In the genomic region with DNA sequence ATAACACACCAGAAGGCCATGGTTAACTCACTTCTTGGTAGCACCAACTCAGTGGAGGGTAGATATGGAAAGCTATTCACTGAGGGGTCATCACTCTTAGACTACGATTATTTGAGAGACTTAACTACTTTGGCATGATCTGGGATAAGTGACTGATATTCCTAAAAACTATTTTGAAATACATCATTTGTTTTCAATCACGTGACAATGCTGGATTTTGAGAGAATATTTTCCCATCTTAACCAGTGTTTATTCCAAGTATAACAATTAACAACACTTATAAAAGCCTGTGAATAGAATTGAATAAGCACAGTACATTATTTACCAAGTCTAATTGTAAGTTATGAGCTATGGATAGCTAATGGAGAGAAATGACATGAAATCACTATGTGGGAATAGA, we compare ENCODE assay signal across 2 cellular contexts.
TF ChIP-seq lines count a peak whose summit lies in the region.

No MANE protein-coding gene starts in this region.

TF ChIP-seq in HepG2, 621 proteins besides CTCF, POLR2A, EP300 and RAD21:
- no peak for TF ChIP-seq ZBTB20 (CRISPR knock-in tag; IDR thresholded peaks at IDR 0.05; ENCODE audit: borderline replicate concordance, low read depth)
- peak; percentile 68; the same call in 1 of the 2 replicates for TF ChIP-seq RAD51 (IDR thresholded peaks at IDR 0.05; ENCODE audit: borderline replicate concordance)

TF ChIP-seq in K562, 482 proteins besides CTCF, POLR2A, EP300 and RAD21:
- TF ChIP-seq PTBP1 (IDR thresholded peaks at IDR 0.05; ENCODE audit: low read depth, low read length) (no peak), FOXP1 (CRISPR knock-in tag; IDR thresholded peaks at IDR 0.05) (no peak), XRCC5 (IDR thresholded peaks at IDR 0.05; ENCODE audit: low read depth, low read length) (no peak), ZNF785 (CRISPR knock-in tag; IDR thresholded peaks at IDR 0.05) (no peak), KLF6 (CRISPR knock-in tag; IDR thresholded peaks at IDR 0.05; ENCODE audit: borderline replicate concordance) (no peak)
- TF ChIP-seq, protein P1, sequence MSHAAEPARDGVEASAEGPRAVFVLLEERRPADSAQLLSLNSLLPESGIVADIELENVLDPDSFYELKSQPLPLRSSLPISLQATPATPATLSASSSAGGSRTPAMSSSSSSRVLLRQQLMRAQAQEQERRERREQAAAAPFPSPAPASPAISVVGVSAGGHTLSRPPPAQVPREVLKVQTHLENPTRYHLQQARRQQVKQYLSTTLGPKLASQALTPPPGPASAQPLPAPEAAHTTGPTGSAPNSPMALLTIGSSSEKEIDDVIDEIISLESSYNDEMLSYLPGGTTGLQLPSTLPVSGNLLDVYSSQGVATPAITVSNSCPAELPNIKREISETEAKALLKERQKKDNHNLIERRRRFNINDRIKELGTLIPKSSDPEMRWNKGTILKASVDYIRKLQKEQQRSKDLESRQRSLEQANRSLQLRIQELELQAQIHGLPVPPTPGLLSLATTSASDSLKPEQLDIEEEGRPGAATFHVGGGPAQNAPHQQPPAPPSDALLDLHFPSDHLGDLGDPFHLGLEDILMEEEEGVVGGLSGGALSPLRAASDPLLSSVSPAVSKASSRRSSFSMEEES (CRISPR knock-in tag; IDR thresholded peaks at IDR 0.05): peak; percentile 87
- TF ChIP-seq, protein P2, sequence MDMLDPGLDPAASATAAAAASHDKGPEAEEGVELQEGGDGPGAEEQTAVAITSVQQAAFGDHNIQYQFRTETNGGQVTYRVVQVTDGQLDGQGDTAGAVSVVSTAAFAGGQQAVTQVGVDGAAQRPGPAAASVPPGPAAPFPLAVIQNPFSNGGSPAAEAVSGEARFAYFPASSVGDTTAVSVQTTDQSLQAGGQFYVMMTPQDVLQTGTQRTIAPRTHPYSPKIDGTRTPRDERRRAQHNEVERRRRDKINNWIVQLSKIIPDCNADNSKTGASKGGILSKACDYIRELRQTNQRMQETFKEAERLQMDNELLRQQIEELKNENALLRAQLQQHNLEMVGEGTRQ (CRISPR knock-in tag; IDR thresholded peaks at IDR 0.05): no peak
- TF ChIP-seq, protein P3, sequence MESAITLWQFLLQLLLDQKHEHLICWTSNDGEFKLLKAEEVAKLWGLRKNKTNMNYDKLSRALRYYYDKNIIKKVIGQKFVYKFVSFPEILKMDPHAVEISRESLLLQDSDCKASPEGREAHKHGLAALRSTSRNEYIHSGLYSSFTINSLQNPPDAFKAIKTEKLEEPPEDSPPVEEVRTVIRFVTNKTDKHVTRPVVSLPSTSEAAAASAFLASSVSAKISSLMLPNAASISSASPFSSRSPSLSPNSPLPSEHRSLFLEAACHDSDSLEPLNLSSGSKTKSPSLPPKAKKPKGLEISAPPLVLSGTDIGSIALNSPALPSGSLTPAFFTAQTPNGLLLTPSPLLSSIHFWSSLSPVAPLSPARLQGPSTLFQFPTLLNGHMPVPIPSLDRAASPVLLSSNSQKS (CRISPR knock-in tag; IDR thresholded peaks at IDR 0.05): no peak
